8 cellular contexts compared by ENCODE assay signal in the genomic region with DNA sequence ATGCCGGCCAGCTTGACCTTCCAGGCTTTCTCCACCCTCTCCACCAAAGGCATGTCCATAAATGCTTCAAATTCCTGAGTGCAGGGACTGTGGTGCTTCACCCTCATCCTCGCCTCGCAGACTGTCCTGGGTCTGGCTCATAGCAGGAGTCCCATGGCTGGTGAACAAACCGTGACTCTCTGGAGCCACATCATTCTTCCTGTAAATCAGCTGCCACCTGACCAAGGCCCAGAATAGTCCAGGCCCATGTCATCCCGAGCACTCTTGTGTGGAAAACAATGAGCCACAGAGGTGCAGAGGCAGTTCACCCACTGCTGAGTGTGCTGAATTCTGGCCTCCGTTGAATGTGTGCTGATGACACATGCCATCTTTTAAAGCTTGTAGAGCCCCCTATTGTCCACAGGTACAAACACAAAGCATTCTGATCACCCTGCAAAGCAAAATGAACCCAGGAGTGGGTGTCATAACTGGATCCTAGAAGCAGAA.
DNase-seq lines count a peak whose midpoint lies in the region; ATAC-seq and TF ChIP-seq lines count a peak whose summit lies in the region.

No MANE protein-coding gene starts in this region.

- H3K27ac Mint-ChIP-seq in CD4-positive, CD25-positive, alpha-beta regulatory T cell, result peak overlapping the region; percentile 88 to 99 (median 96)
- no peak overlapping the region for H3K27ac Mint-ChIP-seq in natural killer cell treated with Interleukin-12 subunit alpha and Interleukin-12 subunit beta and Interleukin-15 and Interleukin-18, amount 100 ng/mL, for 72 hours
- no peak overlapping the region for H3K27ac Mint-ChIP-seq in type B pancreatic cell

- TF ChIP-seq CTCF in brain microvascular endothelial cell (IDR thresholded peaks at IDR 0.05; ENCODE audit: low read depth, low read length, missing control alignments) (peak; percentile 63), ovary (IDR thresholded peaks at IDR 0.05) (no peak), type B pancreatic cell (conservative IDR thresholded peaks at IDR 0.05) (no peak), Peyer's patch (IDR thresholded peaks at IDR 0.05) (no peak)

- H3K4me3 ChIP-seq in CD4-positive, CD25-positive, alpha-beta regulatory T cell (ENCODE audit: low read depth, low read length), result no peak overlapping the region
- H3K4me3 ChIP-seq in brain microvascular endothelial cell (ENCODE audit: low read depth, low read length) (no peak overlapping the region), ovary (no peak overlapping the region), Peyer's patch (no peak overlapping the region)

- peaks cover 3% of the 10 kb centered on the region for H3K36me3 Mint-ChIP-seq in CD4-positive, CD25-positive, alpha-beta regulatory T cell
- H3K36me3 Mint-ChIP-seq in natural killer cell treated with Interleukin-12 subunit alpha and Interleukin-12 subunit beta and Interleukin-15 and Interleukin-18, amount 100 ng/mL, for 72 hours, result no peaks in the 10 kb centered on the region
- no peaks in the 10 kb centered on the region for H3K36me3 Mint-ChIP-seq in type B pancreatic cell

- in situ Hi-C loops in brain microvascular endothelial cell (cut with HindIII; ENCODE audit: low pct_ligation_motif_present, low sequenced_read_pairs), result loop anchor here (25.0 kb wide), 1 partner anchor 103 kb away; no protein-coding TSS in a partner anchor

- H3K4me1 ChIP-seq in CD4-positive, CD25-positive, alpha-beta regulatory T cell (ENCODE audit: control insufficient read depth, insufficient read depth, low read length, poor library complexity, severe bottlenecking), result peaks cover 54% of the 10 kb centered on the region
- no peaks in the 10 kb centered on the region for H3K4me1 ChIP-seq in ovary (ENCODE audit: insufficient read depth)
- peaks cover 0 to 23% (median 0%) of the 10 kb centered on the region in 4 donors for H3K4me1 ChIP-seq in Peyer's patch

- H3K36me3 ChIP-seq in CD4-positive, CD25-positive, alpha-beta regulatory T cell (ENCODE audit: control insufficient read depth, insufficient read depth, low read length), result no peaks in the 10 kb centered on the region
- H3K36me3 ChIP-seq in brain microvascular endothelial cell (replicated peaks) (no peaks in the 10 kb centered on the region), ovary (no peaks in the 10 kb centered on the region), Peyer's patch (no peaks in the 10 kb centered on the region)

- peaks cover 30 to 58% (median 48%) of the 10 kb centered on the region in 4 donors for H3K4me1 Mint-ChIP-seq in CD4-positive, CD25-positive, alpha-beta regulatory T cell
- peaks cover 9 to 10% of the 10 kb centered on the region in 2 donors for H3K4me1 Mint-ChIP-seq in natural killer cell treated with Interleukin-12 subunit alpha and Interleukin-12 subunit beta and Interleukin-15 and Interleukin-18, amount 100 ng/mL, for 72 hours (ENCODE audit: low read depth in 2 of 2)
- no peaks in the 10 kb centered on the region for H3K4me1 Mint-ChIP-seq in type B pancreatic cell (ENCODE audit: unreplicated experiment)

- TF ChIP-seq EP300 in ovary (IDR thresholded peaks at IDR 0.05), result no peak

- peak overlapping the region; percentile 39 to 71 (median 41) for H3K4me3 Mint-ChIP-seq in CD4-positive, CD25-positive, alpha-beta regulatory T cell
- no peak overlapping the region for H3K4me3 Mint-ChIP-seq in natural killer cell treated with Interleukin-12 subunit alpha and Interleukin-12 subunit beta and Interleukin-15 and Interleukin-18, amount 100 ng/mL, for 72 hours
- H3K4me3 Mint-ChIP-seq in type B pancreatic cell, result no peak overlapping the region

- no peaks in the 10 kb centered on the region for H3K27me3 Mint-ChIP-seq in CD4-positive, CD25-positive, alpha-beta regulatory T cell
- H3K27me3 Mint-ChIP-seq in natural killer cell treated with Interleukin-12 subunit alpha and Interleukin-12 subunit beta and Interleukin-15 and Interleukin-18, amount 100 ng/mL, for 72 hours, result peaks cover 11 to 23% of the 10 kb centered on the region in 2 donors
- peaks cover 11% of the 10 kb centered on the region for H3K27me3 Mint-ChIP-seq in type B pancreatic cell

- DNase-seq in CD4-positive, CD25-positive, alpha-beta regulatory T cell, result peak in 2 of 3 donors; percentile 45 to 53
- DNase-seq in HT1080 (ENCODE audit: low read depth) (peak; percentile 97), brain microvascular endothelial cell (peak; percentile 72), lung microvascular endothelial cell (ENCODE audit: low read depth in 2 of 2) (peak; percentile 78 to 85), ovary (no peak), type B pancreatic cell (ENCODE audit: extremely low spot score, unreplicated experiment) (no peak), Peyer's patch (no peak)
- DNase-seq in natural killer cell treated with Interleukin-12 subunit alpha and Interleukin-12 subunit beta and Interleukin-15 and Interleukin-18, amount 100 ng/mL, for 72 hours (ENCODE audit: low spot score), result no peak

- WGBS in ovary, 3 donors, result 56 to 58% (median 56%) methylated on average over 6 of the region's 6 CpGs

- no peak for TF ChIP-seq POLR2A in ovary (IDR thresholded peaks at IDR 0.05)
- no peak for TF ChIP-seq POLR2A in Peyer's patch (IDR thresholded peaks at IDR 0.05)

- peak; percentile 44 to 48 for ATAC-seq in CD4-positive, CD25-positive, alpha-beta regulatory T cell (ENCODE audit: low read depth in 2 of 2)
- no peak for ATAC-seq in natural killer cell treated with Interleukin-12 subunit alpha and Interleukin-12 subunit beta and Interleukin-15 and Interleukin-18, amount 100 ng/mL, for 72 hours

- H3K9me3 Mint-ChIP-seq in CD4-positive, CD25-positive, alpha-beta regulatory T cell, result no peaks in the 10 kb centered on the region
- H3K9me3 Mint-ChIP-seq in natural killer cell treated with Interleukin-12 subunit alpha and Interleukin-12 subunit beta and Interleukin-15 and Interleukin-18, amount 100 ng/mL, for 72 hours, result no peaks in the 10 kb centered on the region
- no peaks in the 10 kb centered on the region for H3K9me3 Mint-ChIP-seq in type B pancreatic cell

- no peaks in the 10 kb centered on the region for H3K27me3 ChIP-seq in CD4-positive, CD25-positive, alpha-beta regulatory T cell (ENCODE audit: control insufficient read depth, insufficient read depth, low read length)
- H3K27me3 ChIP-seq in brain microvascular endothelial cell (replicated peaks), result no peaks in the 10 kb centered on the region
- no peaks in the 10 kb centered on the region for H3K27me3 ChIP-seq in ovary
- H3K27me3 ChIP-seq in Peyer's patch, result no peaks in the 10 kb centered on the region

- peak overlapping the region; percentile 63 for H3K27ac ChIP-seq in CD4-positive, CD25-positive, alpha-beta regulatory T cell (ENCODE audit: insufficient read depth, low read length, poor library complexity, severe bottlenecking)
- H3K27ac ChIP-seq in brain microvascular endothelial cell, result peak overlapping the region; percentile 28
- no peak overlapping the region for H3K27ac ChIP-seq in ovary
- H3K27ac ChIP-seq in Peyer's patch, result peak overlapping the region in 2 of 4 donors; percentile 71 to 79

- no peaks in the 10 kb centered on the region for H3K9me3 ChIP-seq in CD4-positive, CD25-positive, alpha-beta regulatory T cell (ENCODE audit: control insufficient read depth in 2 of 2, low read length in 2 of 2)
- H3K9me3 ChIP-seq in ovary (no peaks in the 10 kb centered on the region), Peyer's patch (no peaks in the 10 kb centered on the region)

- intact Hi-C loops in ovary (cut with DNase I), result no loop called here

Comparison
In these comparisons a context has a peak if more than half of its experiments do, and no peak if none do; other contexts are left out.
1. ATAC-seq: peak in CD4-positive, CD25-positive, alpha-beta regulatory T cell (2 of 2); none in natural killer cell treated with Interleukin-12 subunit alpha and Interleukin-12 subunit beta and Interleukin-15 and Interleukin-18, amount 100 ng/mL, for 72 hours (0 of 2).
2. DNase-seq: peak in CD4-positive, CD25-positive, alpha-beta regulatory T cell (2 of 3), HT1080 (single experiment), brain microvascular endothelial cell (single experiment) and lung microvascular endothelial cell (2 of 2); none in natural killer cell treated with Interleukin-12 subunit alpha and Interleukin-12 subunit beta and Interleukin-15 and Interleukin-18, amount 100 ng/mL, for 72 hours (single experiment), ovary (0 of 5), type B pancreatic cell (single experiment) and Peyer's patch (0 of 3).
3. H3K27ac ChIP-seq: peak in CD4-positive, CD25-positive, alpha-beta regulatory T cell (single experiment) and brain microvascular endothelial cell (single experiment); none in ovary (0 of 2).
4. H3K27ac Mint-ChIP-seq: peak in CD4-positive, CD25-positive, alpha-beta regulatory T cell (3 of 3); none in natural killer cell treated with Interleukin-12 subunit alpha and Interleukin-12 subunit beta and Interleukin-15 and Interleukin-18, amount 100 ng/mL, for 72 hours (0 of 2) and type B pancreatic cell (single experiment).
5. H3K4me3 Mint-ChIP-seq: peak in CD4-positive, CD25-positive, alpha-beta regulatory T cell (4 of 4); none in natural killer cell treated with Interleukin-12 subunit alpha and Interleukin-12 subunit beta and Interleukin-15 and Interleukin-18, amount 100 ng/mL, for 72 hours (single experiment) and type B pancreatic cell (single experiment).